Comparison of ENCODE assay signal across 8 cellular contexts in genomic region chr20:59004493-59004762, GRCh38. TPM values are rescaled to one million over a fixed set of nuclear protein-coding genes. Genes with fewer than 3 reads are reported as not detected.
DNase-seq lines count a peak whose midpoint lies in the region; ATAC-seq and TF ChIP-seq lines count a peak whose summit lies in the region.

No MANE protein-coding gene starts in this region.

- H3K27me3 Mint-ChIP-seq in CD4-positive, CD25-positive, alpha-beta regulatory T cell = no peaks in the 10 kb centered on the region
- no peaks in the 10 kb centered on the region for H3K27me3 Mint-ChIP-seq in T-helper 1 cell treated with Interleukin-12 subunit alpha and Interleukin-12 subunit beta and Interleukin-4 antibody, amounts not matched to agents 30 μg/mL and 1 μg/mL, for 36 hours (ENCODE audit: low read depth)
- H3K27me3 Mint-ChIP-seq in central memory CD8-positive, alpha-beta T cell = no peaks in the 10 kb centered on the region

- peak overlapping the region; percentile 82 to 90 (median 86) for H3K4me3 Mint-ChIP-seq in CD4-positive, CD25-positive, alpha-beta regulatory T cell
- peak overlapping the region; percentile 77 for H3K4me3 Mint-ChIP-seq in T-helper 1 cell treated with Interleukin-12 subunit alpha and Interleukin-12 subunit beta and Interleukin-4 antibody, amounts not matched to agents 30 μg/mL and 1 μg/mL, for 36 hours
- peak overlapping the region; percentile 84 for H3K4me3 Mint-ChIP-seq in central memory CD8-positive, alpha-beta T cell

- peaks cover 33% of the 10 kb centered on the region for H3K4me1 ChIP-seq in CD4-positive, CD25-positive, alpha-beta regulatory T cell (ENCODE audit: control insufficient read depth, insufficient read depth, low read length, poor library complexity, severe bottlenecking)
- peaks cover 46 to 56% of the 10 kb centered on the region in 2 experiments for H3K4me1 ChIP-seq in neutrophil (ENCODE audit: control insufficient read depth in 1 of 2, insufficient read depth in 1 of 2, low read depth in 1 of 2, low read length in 1 of 2)

- H3K27me3 ChIP-seq in CD4-positive, CD25-positive, alpha-beta regulatory T cell (ENCODE audit: control insufficient read depth, insufficient read depth, low read length) = no peaks in the 10 kb centered on the region
- H3K27me3 ChIP-seq in neutrophil = no peaks in the 10 kb centered on the region

- peaks cover 0 to 1% (median 0%) of the 10 kb centered on the region in 7 donors for H3K9me3 Mint-ChIP-seq in CD4-positive, CD25-positive, alpha-beta regulatory T cell
- no peaks in the 10 kb centered on the region for H3K9me3 Mint-ChIP-seq in T-helper 1 cell treated with Interleukin-12 subunit alpha and Interleukin-12 subunit beta and Interleukin-4 antibody, amounts not matched to agents 30 μg/mL and 1 μg/mL, for 36 hours
- no peaks in the 10 kb centered on the region for H3K9me3 Mint-ChIP-seq in central memory CD8-positive, alpha-beta T cell

- no peak for ATAC-seq in CD4-positive, CD25-positive, alpha-beta regulatory T cell (ENCODE audit: low read depth in 2 of 2)
- peak; percentile 47 for ATAC-seq in central memory CD8-positive, alpha-beta T cell (replicated peaks; ENCODE audit: extremely low read depth, poor library complexity, severe bottlenecking)

- H3K4me1 Mint-ChIP-seq in CD4-positive, CD25-positive, alpha-beta regulatory T cell = peaks cover 0 to 43% (median 30%) of the 10 kb centered on the region in 4 donors
- H3K4me1 Mint-ChIP-seq in T-helper 1 cell treated with Interleukin-12 subunit alpha and Interleukin-12 subunit beta and Interleukin-4 antibody, amounts not matched to agents 30 μg/mL and 1 μg/mL, for 36 hours (ENCODE audit: low read depth) = peaks cover 25% of the 10 kb centered on the region
- H3K4me1 Mint-ChIP-seq in central memory CD8-positive, alpha-beta T cell = peaks cover 47% of the 10 kb centered on the region

- peak overlapping the region; percentile 72 for H3K27ac ChIP-seq in CD4-positive, CD25-positive, alpha-beta regulatory T cell (ENCODE audit: insufficient read depth, low read length, poor library complexity, severe bottlenecking)
- peak overlapping the region; percentile 97 for H3K27ac ChIP-seq in neutrophil

- peaks cover 4% of the 10 kb centered on the region for H3K36me3 ChIP-seq in CD4-positive, CD25-positive, alpha-beta regulatory T cell (ENCODE audit: control insufficient read depth, insufficient read depth, low read length)
- H3K36me3 ChIP-seq in neutrophil = peaks cover 49% of the 10 kb centered on the region

- TF ChIP-seq CTCF in neutrophil (IDR thresholded peaks at IDR 0.05) = no peak

- H3K9me3 ChIP-seq in CD4-positive, CD25-positive, alpha-beta regulatory T cell (ENCODE audit: control insufficient read depth in 2 of 2, low read length in 2 of 2) = no peaks in the 10 kb centered on the region
- no peaks in the 10 kb centered on the region for H3K9me3 ChIP-seq in neutrophil

- H3K27ac Mint-ChIP-seq in CD4-positive, CD25-positive, alpha-beta regulatory T cell = peak overlapping the region; percentile 24 to 99 (median 91)
- peak overlapping the region; percentile 91 for H3K27ac Mint-ChIP-seq in T-helper 1 cell treated with Interleukin-12 subunit alpha and Interleukin-12 subunit beta and Interleukin-4 antibody, amounts not matched to agents 30 μg/mL and 1 μg/mL, for 36 hours
- peak overlapping the region; percentile 96 for H3K27ac Mint-ChIP-seq in central memory CD8-positive, alpha-beta T cell (ENCODE audit: low read depth)

- no peaks in the 10 kb centered on the region for H3K36me3 Mint-ChIP-seq in CD4-positive, CD25-positive, alpha-beta regulatory T cell
- peaks cover 13% of the 10 kb centered on the region for H3K36me3 Mint-ChIP-seq in T-helper 1 cell treated with Interleukin-12 subunit alpha and Interleukin-12 subunit beta and Interleukin-4 antibody, amounts not matched to agents 30 μg/mL and 1 μg/mL, for 36 hours (ENCODE audit: low read depth)
- peaks cover 13% of the 10 kb centered on the region for H3K36me3 Mint-ChIP-seq in central memory CD8-positive, alpha-beta T cell (ENCODE audit: insufficient read depth)

- peak overlapping the region; percentile 62 for H3K4me3 ChIP-seq in CD4-positive, CD25-positive, alpha-beta regulatory T cell (ENCODE audit: low read depth, low read length)
- peak overlapping the region; percentile 86 to 88 for H3K4me3 ChIP-seq in neutrophil (ENCODE audit: low read depth in 1 of 2, low read length in 1 of 2)

- peak in 2 of 3 donors; percentile 31 to 52 for DNase-seq in CD4-positive, CD25-positive, alpha-beta regulatory T cell
- DNase-seq in central memory CD8-positive, alpha-beta T cell (ENCODE audit: low spot score in 2 of 2) = peak in 1 of 2 donors; percentile 37
- DNase-seq in DMS79 (lab: John Stamatoyannopoulos, UW) = no peak
- DNase-seq in NCI-H446 treated with DMSO at 0.1 percent for 48 hours (lab: John Stamatoyannopoulos, UW) = no peak
- no peak for DNase-seq in DMS153 treated with DMSO at 0.1 percent for 48 hours (lab: John Stamatoyannopoulos, UW; ENCODE audit: unreplicated experiment)
- DNase-seq in GDM1 (lab: John Stamatoyannopoulos, UW) = no peak

RNA-seq across cellular contexts. Expression of gene CTSZ, which starts 2.6 kb away (rescaled TPM):
- 26.6 TPM for total RNA-seq in CD4-positive, CD25-positive, alpha-beta regulatory T cell
- polyA plus RNA-seq in CD4-positive, CD25-positive, alpha-beta regulatory T cell = 1 to 10 TPM; 1.8 to 3.4 (median 3.2) TPM

RNA-seq across cellular contexts. Expression of gene TUBB1, which starts 14.8 kb away (rescaled TPM):
- 31.7 TPM for total RNA-seq in CD4-positive, CD25-positive, alpha-beta regulatory T cell
- under 1 TPM; 0.07 to 0.22 (median 0.13) TPM for polyA plus RNA-seq in CD4-positive, CD25-positive, alpha-beta regulatory T cell

RNA-seq across cellular contexts. Expression of gene NELFCD, which starts 23.4 kb away (rescaled TPM):
- 66.3 TPM for total RNA-seq in CD4-positive, CD25-positive, alpha-beta regulatory T cell
- polyA plus RNA-seq in CD4-positive, CD25-positive, alpha-beta regulatory T cell = 10 to 100 TPM; 58.6 to 68.2 (median 59.4) TPM

RNA-seq across cellular contexts. Expression of gene ATP5F1E, which starts 27.7 kb away (rescaled TPM):
- total RNA-seq in CD4-positive, CD25-positive, alpha-beta regulatory T cell = 54.9 TPM
- 100 to 1,000 TPM in 2 of 4 donors, 10 to 100 TPM in 2; 85.6 to 145 (median 102) TPM for polyA plus RNA-seq in CD4-positive, CD25-positive, alpha-beta regulatory T cell

RNA-seq across cellular contexts. Expression of gene PRELID3B, which starts 38.2 kb away (rescaled TPM):
- 50.4 TPM for total RNA-seq in CD4-positive, CD25-positive, alpha-beta regulatory T cell
- 10 to 100 TPM; 33.8 to 44.7 (median 37.6) TPM for polyA plus RNA-seq in CD4-positive, CD25-positive, alpha-beta regulatory T cell

Comparison
In these comparisons a context has a peak if more than half of its experiments do, and no peak if none do; other contexts are left out.
1. DNase-seq: peak in CD4-positive, CD25-positive, alpha-beta regulatory T cell (2 of 3); none in DMS79 (single experiment), NCI-H446 treated with DMSO at 0.1 percent for 48 hours (single experiment), DMS153 treated with DMSO at 0.1 percent for 48 hours (single experiment) and GDM1 (single experiment).
2. Peak in every context shown above with its lines, with median percentiles within 50 percentile points of each other: H3K27ac Mint-ChIP-seq and H3K4me3 Mint-ChIP-seq.